In the genomic region with DNA sequence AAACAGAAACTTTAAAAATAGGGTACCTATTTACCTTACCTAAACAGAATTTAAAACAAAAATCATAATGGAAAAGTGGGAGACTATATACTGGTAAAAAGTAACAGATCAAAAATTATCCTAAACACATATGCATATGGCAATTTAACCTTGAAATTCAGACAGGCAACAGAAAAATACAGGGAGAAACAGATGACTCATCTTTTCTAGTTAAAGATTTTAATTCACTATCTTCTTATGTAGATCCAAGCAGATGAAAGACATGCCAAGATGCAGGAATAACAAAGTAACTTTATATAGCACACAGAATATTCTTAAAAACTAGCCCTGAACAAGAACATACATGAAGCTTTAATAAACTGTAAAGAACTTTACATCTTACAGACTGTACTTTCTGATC, we compare ENCODE assay signal across 19 cellular contexts.
"Had no signal": no experiment of that assay in that cellular context is flagged by ENCODE, and none has a peak within 500 bp of the region (broad histone marks: within the 10 kb centered on the region; RNA-seq: fewer than 3 reads in every experiment).

No MANE protein-coding gene starts in this region.

- H3K9me3 ChIP-seq: adrenal gland, gastroesophageal sphincter, heart left ventricle, left ventricle myocardium inferior, tibial artery had no signal

- H3K4me3 ChIP-seq: adrenal gland, dorsolateral prefrontal cortex, gastroesophageal sphincter, heart left ventricle, left ventricle myocardium inferior, tibial artery had no signal

- H3K4me1 Mint-ChIP-seq: activated B cell treated with CpG ODN at 0.5 μM for 24 hours, nephron progenitor cell had no signal

- DNase-seq: activated B cell treated with CpG ODN at 0.5 μM for 24 hours; activated CD4-positive, alpha-beta memory T cell treated with anti-CD3 and anti-CD28 coated beads for 36 hours; activated CD4-positive, alpha-beta T cell treated with anti-CD3 and anti-CD28 coated beads for 4 hours; activated naive CD4-positive, alpha-beta T cell treated with anti-CD3 and anti-CD28 coated beads for 36 hours; adrenal gland; dorsolateral prefrontal cortex; heart left ventricle; kidney glomerular epithelial cell; left ventricle myocardium inferior; mammary epithelial cell; nephron progenitor cell; occipital lobe; retina; stimulated activated naive CD4-positive, alpha-beta T cell treated with Interleukin-2 at 50 U/mL for 16 hours; T-helper 1 cell; T-helper 9 cell; tibial artery had no signal

- H3K4me3 Mint-ChIP-seq: activated B cell treated with CpG ODN at 0.5 μM for 24 hours; activated CD4-positive, alpha-beta memory T cell treated with anti-CD3 and anti-CD28 coated beads for 36 hours; activated naive CD4-positive, alpha-beta T cell treated with anti-CD3 and anti-CD28 coated beads for 36 hours; nephron progenitor cell had no signal

- H3K4me1 ChIP-seq: gastroesophageal sphincter, heart left ventricle, left ventricle myocardium inferior, tibial artery had no signal

- H3K27ac ChIP-seq: adrenal gland, epithelial cell of prostate, gastroesophageal sphincter, heart left ventricle, left ventricle myocardium inferior, tibial artery had no signal

- ATAC-seq: gastroesophageal sphincter, heart left ventricle had no signal

- H3K9me3 Mint-ChIP-seq: activated B cell treated with CpG ODN at 0.5 μM for 24 hours; activated CD4-positive, alpha-beta memory T cell treated with anti-CD3 and anti-CD28 coated beads for 36 hours; activated naive CD4-positive, alpha-beta T cell treated with anti-CD3 and anti-CD28 coated beads for 36 hours had no signal

- H3K27me3 Mint-ChIP-seq: activated B cell treated with CpG ODN at 0.5 μM for 24 hours; activated CD4-positive, alpha-beta memory T cell treated with anti-CD3 and anti-CD28 coated beads for 36 hours had no signal

- H3K27me3 ChIP-seq: adrenal gland, dorsolateral prefrontal cortex, gastroesophageal sphincter, heart left ventricle, tibial artery had no signal

- H3K27ac Mint-ChIP-seq: activated B cell treated with CpG ODN at 0.5 μM for 24 hours; activated CD4-positive, alpha-beta memory T cell treated with anti-CD3 and anti-CD28 coated beads for 36 hours; activated naive CD4-positive, alpha-beta T cell treated with anti-CD3 and anti-CD28 coated beads for 36 hours; nephron progenitor cell had no signal
